20 cellular contexts compared by ENCODE assay signal in genomic region chr4:75042601-75043208, GRCh38.
A peak's percentile ranks its signal among the peaks of the same experiment; 100 is the strongest.
DNase-seq lines count a peak whose midpoint lies in the region; ATAC-seq, FAIRE-seq and TF ChIP-seq lines count a peak whose summit lies in the region.
"Had no signal": no experiment of that assay in that cellular context is flagged by ENCODE, and none has a peak within 500 bp of the region (broad histone marks: within the 10 kb centered on the region; RNA-seq: fewer than 3 reads in every experiment).

No MANE protein-coding gene starts in this region.

- H3K4me1 ChIP-seq in colonic mucosa (no peaks in the 10 kb centered on the region), pancreas (no peaks in the 10 kb centered on the region), gastroesophageal sphincter (no peaks in the 10 kb centered on the region)
- H3K4me1 ChIP-seq: A549, Caco-2 had no signal

- peak overlapping the region; percentile 25 for H3K27ac ChIP-seq in colonic mucosa
- no peak overlapping the region for H3K27ac ChIP-seq in pancreas
- H3K27ac ChIP-seq in gastroesophageal sphincter: no peak overlapping the region
- H3K27ac ChIP-seq: 22Rv1, A549, C4-2B, HL-60 had no signal

- no peak for ATAC-seq in pancreas
- no peak for ATAC-seq in gastroesophageal sphincter
- no peak for ATAC-seq in HG03378 (IDR thresholded peaks at IDR 0.05; ENCODE audit: unreplicated experiment)
- no peak for ATAC-seq in activated CD4-positive, CD25-positive, alpha-beta regulatory T cell treated with anti-CD3 and anti-CD28 coated beads, Interleukin-2, amount 50 U/mL, for 24 hours
- ATAC-seq: A549 had no signal

- TF ChIP-seq CTCF in colonic mucosa (IDR thresholded peaks at IDR 0.05): no peak
- no peak for TF ChIP-seq CTCF in pancreas (IDR thresholded peaks at IDR 0.05)
- no peak for TF ChIP-seq CTCF in gastroesophageal sphincter (IDR thresholded peaks at IDR 0.05)

- H3K4me3 ChIP-seq in colonic mucosa: no peak overlapping the region
- no peak overlapping the region for H3K4me3 ChIP-seq in pancreas
- H3K4me3 ChIP-seq in gastroesophageal sphincter: no peak overlapping the region
- H3K4me3 ChIP-seq: A549 had no signal

- WGBS in pancreas, 2 donors: 30 to 39% methylated on average over 2 of the region's 2 CpGs
- WGBS in gastroesophageal sphincter (ENCODE audit: low coverage in 1 of 2), 2 donors: 38 to 56% methylated on average over 2 of the region's 2 CpGs

- H3K9ac ChIP-seq in colonic mucosa (ENCODE audit: low read depth in 2 of 2, low read length in 2 of 2): no peak overlapping the region

- H3K36me3 ChIP-seq in colonic mucosa (no peaks in the 10 kb centered on the region), pancreas (peaks cover 0 to 8% (median 0%) of the 10 kb centered on the region in 3 donors), gastroesophageal sphincter (no peaks in the 10 kb centered on the region)

- TF ChIP-seq EP300 in gastroesophageal sphincter (IDR thresholded peaks at IDR 0.05): no peak

- intact Hi-C loops in colonic mucosa (cut with DNase I): no loop called here
- intact Hi-C loops in pancreas (cut with DNase I): no loop called here

- H3K9me3 ChIP-seq in colonic mucosa (no peaks in the 10 kb centered on the region), pancreas (no peaks in the 10 kb centered on the region), gastroesophageal sphincter (no peaks in the 10 kb centered on the region)
- H3K9me3 ChIP-seq: A549, Caco-2 had no signal

- FAIRE-seq in pancreas (lab: Jason Lieb, UNC): peak; percentile 23
- FAIRE-seq: A549, D721Med, GM12892, H1 had no signal

- DNase-seq in NCI-H1105 treated with DMSO at 0.1 percent for 48 hours (lab: John Stamatoyannopoulos, UW) (peak; percentile 1), NCI-H1105 (lab: John Stamatoyannopoulos, UW) (no peak), colonic mucosa (peak; percentile 62), pancreas (no peak)
- DNase-seq: AML-193; Caco-2; CD4-positive, alpha-beta T cell; DMS79; GDM1; H9 had no signal

- H3K27me3 ChIP-seq in colonic mucosa: no peaks in the 10 kb centered on the region
- no peaks in the 10 kb centered on the region for H3K27me3 ChIP-seq in pancreas
- no peaks in the 10 kb centered on the region for H3K27me3 ChIP-seq in gastroesophageal sphincter

- no peak for TF ChIP-seq POLR2A in gastroesophageal sphincter (IDR thresholded peaks at IDR 0.05)

Comparison
In these comparisons a context has a peak if more than half of its experiments do, and no peak if none do; other contexts are left out.
1. DNase-seq: peak in NCI-H1105 treated with DMSO at 0.1 percent for 48 hours (single experiment) and colonic mucosa (single experiment); none in NCI-H1105 (single experiment) and pancreas (0 of 6).